In genomic region chr7:115779561-115779960, GRCh38 we compare ENCODE assay signal across 25 cellular contexts.
DNase-seq lines count a peak whose midpoint lies in the region; ATAC-seq and TF ChIP-seq lines count a peak whose summit lies in the region.
"Had no signal": no experiment of that assay in that cellular context is flagged by ENCODE, and none has a peak within 500 bp of the region (broad histone marks: within the 10 kb centered on the region; RNA-seq: fewer than 3 reads in every experiment).

No MANE protein-coding gene starts in this region.

- no peak overlapping the region for H3K27ac ChIP-seq in dorsolateral prefrontal cortex
- H3K27ac ChIP-seq: hepatocyte, uterus had no signal

- peak; percentile 52 for ATAC-seq in left colon
- ATAC-seq in left ventricle myocardium superior, result no peak
- ATAC-seq: CD8-positive, alpha-beta T cell; naive thymus-derived CD4-positive, alpha-beta T cell; SK-N-SH treated with all-trans-retinoic acid at 6 μM for 48 hours; T-helper 17 cell had no signal

- H3K4me3 ChIP-seq in epithelial cell of esophagus (ENCODE audit: low read length), result no peak overlapping the region
- H3K4me3 ChIP-seq in dorsolateral prefrontal cortex, result no peak overlapping the region
- H3K4me3 ChIP-seq: hepatocyte, uterus had no signal

- peaks cover 0 to 3% (median 0%) of the 10 kb centered on the region in 45 donors for H3K27me3 ChIP-seq in dorsolateral prefrontal cortex
- H3K27me3 ChIP-seq: hepatocyte, uterus had no signal

- TF ChIP-seq CTCF in epithelial cell of esophagus (IDR thresholded peaks at IDR 0.05; ENCODE audit: insufficient read depth, low read depth, low read length, missing control alignments) (no peak), dorsolateral prefrontal cortex (IDR thresholded peaks at IDR 0.05 in 54 of 56, conservative IDR thresholded peaks at IDR 0.05 in 2 of 56; ENCODE audit: low read depth in 1 of 56, partially characterized antibody in 56 of 56) (no peak)

- DNase-seq in AG20443 (ENCODE audit: low spot score) (peak; percentile 30), LHCN-M2 (ENCODE audit: low read depth) (peak; percentile 22), epithelial cell of esophagus (ENCODE audit: low read depth) (peak; percentile 42), left colon (no peak), left ventricle myocardium superior (no peak), T-helper 9 cell (no peak), dorsolateral prefrontal cortex (no peak)
- no peak for DNase-seq in activated CD4-positive, alpha-beta T cell treated with anti-CD3 and anti-CD28 coated beads for 1 hour
- DNase-seq: activated CD4-positive, alpha-beta T cell treated with anti-CD3 and anti-CD28 coated beads for 4 hours; activated CD8-positive, alpha-beta memory T cell treated with anti-CD3 and anti-CD28 coated beads for 24 hours; activated gamma-delta T cell; activated T-cell treated with anti-CD3 and anti-CD28 coated beads, Interleukin-2, amount 50 U/mL, for 1 hour; CD8-positive, alpha-beta T cell; cerebellar nuclear complex; DMS153; GF-D8; Karpas-422; naive thymus-derived CD4-positive, alpha-beta T cell; NCI-H1436 treated with DMSO at 0.1 percent for 48 hours; NCI-H446 treated with DMSO at 0.1 percent for 48 hours; nucleus accumbens; T-helper 17 cell; uterus had no signal

- intact Hi-C loops in left colon (cut with DNase I, micrococcal nuclease), result no loop called here
- intact Hi-C loops in left ventricle myocardium superior (cut with micrococcal nuclease), result no loop called here
- intact Hi-C loops in dorsolateral prefrontal cortex (cut with DNase I), result no loop called here

Comparison
In these comparisons a context has a peak if more than half of its experiments do, and no peak if none do; other contexts are left out.
1. DNase-seq: peak in AG20443 (single experiment), LHCN-M2 (single experiment) and epithelial cell of esophagus (single experiment); none in left colon (0 of 2), left ventricle myocardium superior (single experiment), activated CD4-positive, alpha-beta T cell treated with anti-CD3 and anti-CD28 coated beads for 1 hour (single experiment), T-helper 9 cell (single experiment) and dorsolateral prefrontal cortex (0 of 10).